ENCODE assay signal across 10 cellular contexts in the genomic region with DNA sequence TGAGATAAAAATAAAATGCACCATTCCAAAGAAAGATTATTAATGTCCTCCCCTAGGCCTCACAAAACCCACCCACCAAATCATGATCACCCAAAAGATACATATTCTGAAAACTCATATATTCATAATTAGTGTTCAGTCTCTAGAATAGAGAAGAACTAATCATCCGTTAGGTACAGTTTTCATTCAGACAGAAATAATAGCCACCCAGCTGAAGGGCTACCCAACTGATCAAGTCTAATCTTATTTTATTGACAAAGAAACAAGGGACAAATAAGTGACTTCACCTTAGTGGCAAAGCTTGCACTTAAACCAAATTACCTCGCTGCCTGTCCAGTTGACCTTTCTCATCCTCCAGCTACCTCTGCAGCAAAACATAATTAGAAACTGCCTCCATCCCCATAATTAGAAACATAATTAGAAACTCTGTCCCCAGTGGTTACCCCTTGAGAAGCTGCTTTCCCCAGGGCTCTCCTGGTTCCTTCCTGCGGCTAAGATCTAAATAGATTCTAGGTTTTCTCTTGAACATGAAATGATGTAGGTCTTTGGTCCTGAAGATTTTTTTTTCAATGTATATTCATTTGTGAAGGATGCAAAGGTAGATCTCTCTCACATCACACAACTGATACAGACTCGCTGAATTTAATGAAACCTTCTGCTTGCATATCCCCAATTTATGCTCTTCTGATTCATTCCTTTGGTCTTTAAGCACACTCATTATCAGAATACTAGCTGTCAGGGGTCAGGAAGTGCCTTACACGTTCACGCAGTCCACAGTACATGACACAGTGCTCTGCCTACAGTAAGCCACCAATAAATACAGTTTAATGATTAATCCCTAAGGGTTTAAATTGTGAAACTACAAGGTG. TPM values are rescaled to one million over a fixed set of nuclear protein-coding genes. Genes with fewer than 3 reads are reported as not detected.
DNase-seq lines count a peak whose midpoint lies in the region; ATAC-seq and TF ChIP-seq lines count a peak whose summit lies in the region.
"Had no signal": no experiment of that assay in that cellular context is flagged by ENCODE, and none has a peak within 500 bp of the region (broad histone marks: within the 10 kb centered on the region; RNA-seq: fewer than 3 reads in every experiment).

No MANE protein-coding gene starts in this region.

- 51 to 62% methylated on average over 6 of the region's 6 CpGs for whole genome bisulfite sequencing in sigmoid colon, 2 donors

- H3K27ac Mint-ChIP-seq in stimulated activated naive CD8-positive, alpha-beta T cell treated with anti-CD3 and anti-CD28 coated beads, Interleukin-15, Interleukin-2, amounts not matched to agents 100 ng/mL and 50 ng/mL, for 24 hours, result peak overlapping the region; percentile 62

- H3K4me1 ChIP-seq in cardiac muscle cell (ENCODE audit: low read depth) (peaks cover 20% of the 10 kb centered on the region), sigmoid colon (no peaks in the 10 kb centered on the region)

- intact Hi-C loops in cardiac septum (cut with DNase I) (no loop called here), sigmoid colon (cut with DNase I) (no loop called here)

- H3K4me3 ChIP-seq in cardiac muscle cell (no peak overlapping the region), sigmoid colon (no peak overlapping the region)

- ATAC-seq in HG02588 (IDR thresholded peaks at IDR 0.05; ENCODE audit: unreplicated experiment), result peak; percentile 86
- ATAC-seq in HG03575 (IDR thresholded peaks at IDR 0.05; ENCODE audit: extremely low read depth, insufficient number of reproducible peaks, low FRiP score, unreplicated experiment), result peak; percentile 67
- ATAC-seq: left cardiac atrium had no signal

- no peaks in the 10 kb centered on the region for H3K36me3 ChIP-seq in cardiac muscle cell
- H3K36me3 ChIP-seq in sigmoid colon, result no peaks in the 10 kb centered on the region

- H3K4me3 Mint-ChIP-seq in stimulated activated naive CD8-positive, alpha-beta T cell treated with anti-CD3 and anti-CD28 coated beads, Interleukin-15, Interleukin-2, amounts not matched to agents 100 ng/mL and 50 ng/mL, for 24 hours, result peak overlapping the region; percentile 38

- peaks cover 16% of the 10 kb centered on the region for H3K4me1 Mint-ChIP-seq in stimulated activated naive CD8-positive, alpha-beta T cell treated with anti-CD3 and anti-CD28 coated beads, Interleukin-15, Interleukin-2, amounts not matched to agents 100 ng/mL and 50 ng/mL, for 24 hours (ENCODE audit: low read depth)

- no peaks in the 10 kb centered on the region for H3K27me3 Mint-ChIP-seq in stimulated activated naive CD8-positive, alpha-beta T cell treated with anti-CD3 and anti-CD28 coated beads, Interleukin-15, Interleukin-2, amounts not matched to agents 100 ng/mL and 50 ng/mL, for 24 hours

- DNase-seq in cardiac muscle cell (ENCODE audit: low read depth in 1 of 2, low spot score in 1 of 2) (no peak), cardiac septum (ENCODE audit: low spot score) (no peak), sigmoid colon (no peak), NOMO-1 (lab: John Stamatoyannopoulos, UW; ENCODE audit: unreplicated experiment in 2 of 2) (no peak), cerebellar nuclear complex (lab: John Stamatoyannopoulos, UW) (no peak)
- DNase-seq: effector memory CD4-positive, alpha-beta T cell; left cardiac atrium had no signal

- H3K27ac ChIP-seq in cardiac muscle cell (peak overlapping the region; percentile 26), sigmoid colon (no peak overlapping the region)

- H3K9me3 Mint-ChIP-seq in stimulated activated naive CD8-positive, alpha-beta T cell treated with anti-CD3 and anti-CD28 coated beads, Interleukin-15, Interleukin-2, amounts not matched to agents 100 ng/mL and 50 ng/mL, for 24 hours, result no peaks in the 10 kb centered on the region

- H3K27me3 ChIP-seq in cardiac muscle cell (no peaks in the 10 kb centered on the region), sigmoid colon (no peaks in the 10 kb centered on the region)

- TF ChIP-seq CTCF in cardiac muscle cell (IDR thresholded peaks at IDR 0.05; ENCODE audit: low read depth, low read length), result no peak
- TF ChIP-seq CTCF in sigmoid colon (IDR thresholded peaks at IDR 0.05), result no peak

- H3K9me3 ChIP-seq in cardiac muscle cell (ENCODE audit: low read depth), result no peaks in the 10 kb centered on the region
- no peaks in the 10 kb centered on the region for H3K9me3 ChIP-seq in sigmoid colon

- no peak for TF ChIP-seq POLR2A in sigmoid colon (IDR thresholded peaks at IDR 0.05)

- H3K36me3 Mint-ChIP-seq in stimulated activated naive CD8-positive, alpha-beta T cell treated with anti-CD3 and anti-CD28 coated beads, Interleukin-15, Interleukin-2, amounts not matched to agents 100 ng/mL and 50 ng/mL, for 24 hours (ENCODE audit: low read depth), result peaks cover 29% of the 10 kb centered on the region

- no peak for TF ChIP-seq EP300 in sigmoid colon (IDR thresholded peaks at IDR 0.05)

RNA-seq across cellular contexts. Expression of a gene that starts 46.3 kb away (rescaled TPM):
- 76.6 and 98.9 TPM in 2 replicates for total RNA-seq in cardiac muscle cell
- 57.8 and 89.6 TPM in 2 replicates for polyA plus RNA-seq in cardiac muscle cell
- 85.0 TPM for total RNA-seq in cardiac septum
- 10 to 100 TPM; 37.1 to 61.9 (median 53.3) TPM for total RNA-seq in sigmoid colon
- polyA plus RNA-seq in sigmoid colon, result 10 to 100 TPM; 14.4 to 35.8 (median 33.5) TPM

RNA-seq across cellular contexts. Expression of a gene that starts 58.4 kb away (rescaled TPM):
- 2.0 and 6.3 TPM in 2 replicates for total RNA-seq in cardiac muscle cell
- polyA plus RNA-seq in cardiac muscle cell, result 0.72 and 2.1 TPM in 2 replicates
- 0.57 TPM for total RNA-seq in cardiac septum
- 1 to 10 TPM; 1.1 to 3.8 (median 1.8) TPM for total RNA-seq in sigmoid colon
- under 1 TPM in 1 of 3 donors, not detected in 2; 0.58 TPM for polyA plus RNA-seq in sigmoid colon
